In genomic region chr1:9588551-9589143, GRCh38 we compare ENCODE assay signal across 8 cellular contexts. TPM values are rescaled to one million over a fixed set of nuclear protein-coding genes. Genes with fewer than 3 reads are reported as not detected.
A peak's percentile ranks its signal among the peaks of the same experiment; 100 is the strongest.
DNase-seq lines count a peak whose midpoint lies in the region; FAIRE-seq and TF ChIP-seq lines count a peak whose summit lies in the region.

Gene TMEM201 (plus strand): TSS chr1:9588911. CDS start chr1:9588931, 20 bp downstream.

- in situ Hi-C loops in SK-MEL-5 (cut with HindIII; ENCODE audit: low pct_unique_long_range_greater_than_20kb, low sequenced_read_pairs), result no loop called here

- FAIRE-seq in H54 (lab: Jason Lieb, UNC), result no peak

- DNase-seq in ELR (ENCODE audit: low read depth), result peak; percentile 92
- DNase-seq in H54 (ENCODE audit: insufficient read length, low spot score), result peak; percentile 90
- peak; percentile 91 for DNase-seq in LoVo (ENCODE audit: low spot score)
- DNase-seq in SK-MEL-5 (ENCODE audit: low read depth, low spot score), result peak; percentile 88
- peak; percentile 94 for DNase-seq in activated naive CD4-positive, alpha-beta T cell treated with Interleukin-2 at 50 U/mL for 16 hours
- DNase-seq in germinal center (ENCODE audit: low spot score), result peak; percentile 96
- DNase-seq in occipital lobe (lab: John Stamatoyannopoulos, UW), result peak; percentile 89

- peak within 1 kb of the TSS; percentile 41 for H3K27ac ChIP-seq in temporal lobe (ENCODE audit: low read depth, low read length)

- TF ChIP-seq POLR2A in H54 (IDR thresholded peaks at IDR 0.05; ENCODE audit: low read depth, low read length), result peak; percentile 26; the same call in 1 of the 2 replicates

RNA-seq across cellular contexts. Expression of gene TMEM201, which starts in this region (rescaled TPM):
- 4.8 and 7.8 TPM in 2 replicates for total RNA-seq in SK-MEL-5 (2014; rRNA removed; shearing (Covaris generic))
- 22.6 and 29.7 TPM in 2 replicates for polyA plus RNA-seq in SK-MEL-5 (2015; cell fraction: cytosol; rRNA removed)
- 30.6 and 34.4 TPM in 2 replicates for polyA plus RNA-seq in SK-MEL-5 (2015; cell fraction: nucleus; rRNA removed)
- total RNA-seq in occipital lobe (4.7 TPM), temporal lobe (4.4 TPM)

Comparison
In these comparisons a context has a peak if more than half of its experiments do, and no peak if none do; other contexts are left out.
1. Peak in every context shown above with its lines: DNase-seq and H3K27ac ChIP-seq.